Comparison of ENCODE assay signal across 10 cellular contexts in genomic region chr1:65467536-65467935, GRCh38. TPM values are rescaled to one million over a fixed set of nuclear protein-coding genes. Genes with fewer than 3 reads are reported as not detected.
A peak's percentile ranks its signal among the peaks of the same experiment; 100 is the strongest.
DNase-seq lines count a peak whose midpoint lies in the region; ATAC-seq and TF ChIP-seq lines count a peak whose summit lies in the region.
"Had no signal": no experiment of that assay in that cellular context is flagged by ENCODE, and none has a peak within 500 bp of the region (broad histone marks: within the 10 kb centered on the region; RNA-seq: fewer than 3 reads in every experiment).

No MANE protein-coding gene starts in this region.

- BruUV-seq in MCF 10A (replicated peaks; lab: Mats Ljungman, UMichigan), result no TSS peak

- no peak for ATAC-seq in HG03354 (IDR thresholded peaks at IDR 0.05; ENCODE audit: poor library complexity, severe bottlenecking, unreplicated experiment)

- no peak overlapping the region for H3K4me3 ChIP-seq in breast epithelium
- H3K4me3 ChIP-seq in smooth muscle cell, result no peak overlapping the region
- H3K4me3 ChIP-seq: adrenal gland had no signal

- H3K9ac ChIP-seq in smooth muscle cell (ENCODE audit: low read depth), result no peak overlapping the region

- peaks cover 5% of the 10 kb centered on the region for H4K20me1 ChIP-seq in smooth muscle cell (ENCODE audit: low read depth)

- CTCF ChIA-PET in MCF 10A (lab: Yijun Ruan, JAX), result interaction anchor here (0.6 to 4.3 kb wide), 2 partner anchors 8 to 24 kb away, joined by 3 to 38 read pairs; no protein-coding TSS in a partner anchor

- H3K9me3 ChIP-seq in breast epithelium (no peaks in the 10 kb centered on the region), smooth muscle cell (replicated peaks; ENCODE audit: low read depth) (no peaks in the 10 kb centered on the region)
- H3K9me3 ChIP-seq: adrenal gland had no signal

- H3K36me3 ChIP-seq in breast epithelium (no peaks in the 10 kb centered on the region), smooth muscle cell (ENCODE audit: low read depth) (no peaks in the 10 kb centered on the region)
- H3K36me3 ChIP-seq: adrenal gland had no signal

- DNase-seq in MCF 10A (ENCODE audit: unreplicated experiment) (peak; percentile 29), breast epithelium (ENCODE audit: low spot score in 2 of 2) (no peak), NCI-H82 (lab: John Stamatoyannopoulos, UW) (peak; percentile 78), erythroblast (lab: John Stamatoyannopoulos, UW) (peak; percentile 91 to 95), smooth muscle cell (lab: John Stamatoyannopoulos, UW; ENCODE audit: unreplicated experiment) (no peak), endothelial cell (ENCODE audit: low spot score) (no peak)
- no peak for DNase-seq in activated naive CD4-positive, alpha-beta T cell treated with anti-CD3 and anti-CD28 coated beads, Interleukin-2, amount 50 U/mL, for 16 hours
- DNase-seq: activated CD4-positive, alpha-beta T cell treated with anti-CD3 and anti-CD28 coated beads, Interleukin-2, amount 10 ng/mL, durations not matched to agents 7 days and 5 days; adrenal gland had no signal

- H3F3A ChIP-seq in smooth muscle cell (ENCODE audit: low read depth), result no peaks in the 10 kb centered on the region

- TF ChIP-seq CTCF in MCF 10A (IDR thresholded peaks at IDR 0.05; ENCODE audit: unreplicated experiment) (no peak), breast epithelium (IDR thresholded peaks at IDR 0.05) (no peak), smooth muscle cell (IDR thresholded peaks at IDR 0.05; ENCODE audit: borderline replicate concordance, insufficient read depth, poor library complexity, severe bottlenecking) (no peak), endothelial cell (IDR thresholded peaks at IDR 0.05; ENCODE audit: unreplicated experiment) (no peak)

- H3K4me1 ChIP-seq in breast epithelium (no peaks in the 10 kb centered on the region), smooth muscle cell (ENCODE audit: low read depth) (peaks cover 12% of the 10 kb centered on the region)
- H3K4me1 ChIP-seq: adrenal gland had no signal

- H3K4me3 Mint-ChIP-seq in MCF 10A (ENCODE audit: unreplicated experiment), result no peak overlapping the region
- no peak overlapping the region for H3K4me3 Mint-ChIP-seq in endothelial cell (ENCODE audit: unreplicated experiment)
- H3K4me3 Mint-ChIP-seq: activated CD4-positive, alpha-beta T cell treated with anti-CD3 and anti-CD28 coated beads, Interleukin-2, amount 10 ng/mL, durations not matched to agents 7 days and 5 days had no signal

- TF ChIP-seq POLR2A in breast epithelium (IDR thresholded peaks at IDR 0.05) (no peak), erythroblast (IDR thresholded peaks at IDR 0.05; ENCODE audit: low read length) (no peak)

- no peak overlapping the region for H2AFZ ChIP-seq in smooth muscle cell (ENCODE audit: low read depth)

- intact Hi-C loops in MCF 10A (cut with micrococcal nuclease), result no loop called here
- intact Hi-C loops in breast epithelium (cut with DNase I; ENCODE audit: low total_unique reads), result no loop called here

- no peaks in the 10 kb centered on the region for H3K27me3 Mint-ChIP-seq in MCF 10A (ENCODE audit: insufficient read depth, unreplicated experiment)
- no peaks in the 10 kb centered on the region for H3K27me3 Mint-ChIP-seq in endothelial cell (ENCODE audit: unreplicated experiment)

- WGBS in smooth muscle cell (ENCODE audit: low lambda C conversion rate), result 21% methylated on average over 6 of the region's 6 CpGs

- peak overlapping the region; percentile 51 for H3K4me2 ChIP-seq in smooth muscle cell

- H3K27ac Mint-ChIP-seq in MCF 10A (ENCODE audit: low read depth, unreplicated experiment) (no peak overlapping the region), endothelial cell (ENCODE audit: unreplicated experiment) (no peak overlapping the region)
- H3K27ac Mint-ChIP-seq: activated CD4-positive, alpha-beta T cell treated with anti-CD3 and anti-CD28 coated beads, Interleukin-2, amount 10 ng/mL, durations not matched to agents 7 days and 5 days had no signal

- H3K27ac ChIP-seq in breast epithelium, result no peak overlapping the region
- no peak overlapping the region for H3K27ac ChIP-seq in smooth muscle cell (ENCODE audit: low read depth)
- H3K27ac ChIP-seq: adrenal gland had no signal

- no peaks in the 10 kb centered on the region for H3K79me2 ChIP-seq in smooth muscle cell (ENCODE audit: low read depth)

- POLR2A ChIA-PET in MCF 10A (lab: Yijun Ruan, JAX), result no interaction called here

- H3K4me1 Mint-ChIP-seq in MCF 10A (ENCODE audit: insufficient read depth, unreplicated experiment), result no peaks in the 10 kb centered on the region
- no peaks in the 10 kb centered on the region for H3K4me1 Mint-ChIP-seq in endothelial cell (ENCODE audit: unreplicated experiment)
- H3K4me1 Mint-ChIP-seq: activated CD4-positive, alpha-beta T cell treated with anti-CD3 and anti-CD28 coated beads, Interleukin-2, amount 10 ng/mL, durations not matched to agents 7 days and 5 days had no signal

- no peaks in the 10 kb centered on the region for H3K36me3 Mint-ChIP-seq in MCF 10A (ENCODE audit: insufficient read depth, unreplicated experiment)
- H3K36me3 Mint-ChIP-seq in endothelial cell (ENCODE audit: low read depth, unreplicated experiment), result no peaks in the 10 kb centered on the region

- H3K27me3 ChIP-seq in breast epithelium (no peaks in the 10 kb centered on the region), smooth muscle cell (ENCODE audit: low read depth) (no peaks in the 10 kb centered on the region)
- H3K27me3 ChIP-seq: adrenal gland had no signal

- H3K9me3 Mint-ChIP-seq in MCF 10A (ENCODE audit: unreplicated experiment), result peaks cover 16% of the 10 kb centered on the region
- no peaks in the 10 kb centered on the region for H3K9me3 Mint-ChIP-seq in endothelial cell (ENCODE audit: unreplicated experiment)

RNA-seq across cellular contexts. Expression of gene LEPR, which starts 47.1 kb away (rescaled TPM):
- total RNA-seq in MCF 10A (2022) (12.2 and 16.6 TPM in 2 replicates), breast epithelium (10 to 100 TPM; 23.3 to 49.5 (median 23.5) TPM), smooth muscle cell (15.1 and 20.3 TPM in 2 replicates), endothelial cell (ENCODE audit: unreplicated experiment) (8.3 TPM)
- polyA plus RNA-seq in smooth muscle cell, result 5.9 and 9.3 TPM in 2 replicates

RNA-seq across cellular contexts. Expression of gene LEPROT, which starts 47.1 kb away (rescaled TPM):
- 63.1 and 66.9 TPM in 2 replicates for total RNA-seq in MCF 10A (2022)
- 100 to 1,000 TPM in 1 of 3 donors, 10 to 100 TPM in 2; 71.1 to 103 (median 75.5) TPM for total RNA-seq in breast epithelium
- total RNA-seq in smooth muscle cell, result 61.0 and 93.2 TPM in 2 replicates
- polyA plus RNA-seq in smooth muscle cell, result 67.8 and 76.4 TPM in 2 replicates
- total RNA-seq in endothelial cell (ENCODE audit: unreplicated experiment), result 86.1 TPM

Comparison
In these comparisons a context has a peak if more than half of its experiments do, and no peak if none do; other contexts are left out.
1. DNase-seq: peak in MCF 10A (single experiment), NCI-H82 (single experiment) and erythroblast (2 of 2); none in breast epithelium (0 of 2), smooth muscle cell (single experiment), endothelial cell (single experiment) and activated naive CD4-positive, alpha-beta T cell treated with anti-CD3 and anti-CD28 coated beads, Interleukin-2, amount 50 U/mL, for 16 hours (single experiment).